ENCODE assay signal across 8 cellular contexts in genomic region chr17:47941246-47941997, GRCh38. TPM values are rescaled to one million over a fixed set of nuclear protein-coding genes. Genes with fewer than 3 reads are reported as not detected.
DNase-seq lines count a peak whose midpoint lies in the region; ATAC-seq and TF ChIP-seq lines count a peak whose summit lies in the region.

TSS of gene PNPO (plus strand) at chr17:47941571. CDS start at chr17:47941676, 105 bp downstream.

- H3K27me3 Mint-ChIP-seq in chondrocyte (ENCODE audit: low read depth), result no peaks in the 10 kb centered on the region

- peaks cover 15% of the 10 kb centered on the region for H3K4me1 Mint-ChIP-seq in chondrocyte (ENCODE audit: low read depth)

- H3K4me3 ChIP-seq in kidney epithelial cell (ENCODE audit: low read depth, low read length), result peak within 1 kb of the TSS; percentile 78

- TF ChIP-seq POLR2A in GM19099 (IDR thresholded peaks at IDR 0.05; ENCODE audit: extremely low read depth, insufficient read length, low read depth), result peak; percentile 66

- H3K9me3 Mint-ChIP-seq in chondrocyte (ENCODE audit: low read depth), result no peaks in the 10 kb centered on the region

- peak within 1 kb of the TSS; percentile 87 for H3K27ac Mint-ChIP-seq in chondrocyte (ENCODE audit: unreplicated experiment)

- ATAC-seq in HG03432 (IDR thresholded peaks at IDR 0.05; ENCODE audit: unreplicated experiment), result peak; percentile 88

- H3K4me3 Mint-ChIP-seq in chondrocyte (ENCODE audit: unreplicated experiment), result peak within 1 kb of the TSS; percentile 82

- DNase-seq in AML-193 (lab: John Stamatoyannopoulos, UW), result peak; percentile 99 to 100
- DNase-seq in NCI-H510A (lab: John Stamatoyannopoulos, UW), result peak; percentile 100
- DNase-seq in activated CD4-positive, alpha-beta T cell treated with anti-CD3 and anti-CD28 coated beads for 24 hours (ENCODE audit: low read depth in 2 of 2), result peak; percentile 88 to 92
- DNase-seq in chondrocyte (ENCODE audit: low spot score), result no peak
- peak; percentile 96 for DNase-seq in kidney epithelial cell (ENCODE audit: low read depth)
- peak; percentile 94 to 96 for DNase-seq in stimulated activated CD4-positive, alpha-beta T cell treated with anti-CD3 and anti-CD28 coated beads, Interleukin-15, amount 100 ng/mL, for 48 hours (ENCODE audit: low read depth in 2 of 2)

- no peaks in the 10 kb centered on the region for H3K36me3 Mint-ChIP-seq in chondrocyte (ENCODE audit: low read depth)

- H3K36me3 ChIP-seq in kidney epithelial cell (ENCODE audit: control insufficient read depth, insufficient read depth, low read length), result no peaks in the 10 kb centered on the region

- H3K27me3 ChIP-seq in kidney epithelial cell (ENCODE audit: control insufficient read depth, insufficient read depth, low read length), result no peaks in the 10 kb centered on the region

- no peak for TF ChIP-seq CTCF in chondrocyte (IDR thresholded peaks at IDR 0.05)
- TF ChIP-seq CTCF in kidney epithelial cell (IDR thresholded peaks at IDR 0.05; ENCODE audit: insufficient read depth, low read length, poor library complexity, severe bottlenecking), result no peak

RNA-seq across cellular contexts. Expression of gene PNPO, which starts in this region (rescaled TPM):
- total RNA-seq in chondrocyte (6.3 to 9.0 TPM (median 8.2 TPM) in 3 replicates), kidney epithelial cell (39.7 and 43.5 TPM in 2 replicates)
